8 cellular contexts compared by ENCODE assay signal in genomic region chr2:42569883-42570282, GRCh38. TPM values are rescaled to one million over a fixed set of nuclear protein-coding genes. Genes with fewer than 3 reads are reported as not detected.
DNase-seq lines count a peak whose midpoint lies in the region; ATAC-seq lines count a peak whose summit lies in the region.

No MANE protein-coding gene starts in this region.

- intact Hi-C loops in activated CD4-positive, alpha-beta T cell treated with anti-CD3 and anti-CD28 coated beads, Interleukin-2, amount 10 ng/mL, durations not matched to agents 24 days and 14 days (cut with micrococcal nuclease) = loop anchor here (5.0 kb wide), 2 partner anchors 78 to 82 kb away; partner anchors contain the start of gene KCNG3
- intact Hi-C loops in activated T-helper 1 cell treated with anti-CD3 and anti-CD28 coated beads, Interleukin-12 subunit alpha, Interleukin-12 subunit beta, Interleukin-2, Interleukin-4 antibody, amounts not matched to agents 30 ng/mL and 10 ng/mL and 1 ng/mL, durations not matched to agents 14 hours and 24 hours and 36 hours (cut with micrococcal nuclease) = loop anchor here (1.0 to 5.0 kb wide), 3 partner anchors 75 to 209 kb away; partner anchors contain the start of gene COX7A2L

- H3K9me3 ChIP-seq in subcutaneous abdominal adipose tissue (ENCODE audit: control insufficient read depth in 5 of 5, low read length in 5 of 5) = no peaks in the 10 kb centered on the region

- no peak for DNase-seq in activated CD4-positive, alpha-beta T cell treated with anti-CD3 and anti-CD28 coated beads, Interleukin-2, amount 10 ng/mL, durations not matched to agents 24 days and 14 days
- DNase-seq in activated CD4-positive, alpha-beta T cell treated with anti-CD3 and anti-CD28 coated beads, Interleukin-2, amount 50 U/mL, for 4 hours = no peak
- DNase-seq in activated T-helper 1 cell treated with anti-CD3 and anti-CD28 coated beads, Interleukin-12 subunit alpha, Interleukin-12 subunit beta, Interleukin-2, Interleukin-4 antibody, amounts not matched to agents 30 ng/mL and 10 ng/mL and 1 ng/mL, durations not matched to agents 14 hours and 24 hours and 36 hours (ENCODE audit: low spot score) = no peak
- DNase-seq in iris pigment epithelial cell (ENCODE audit: low read depth) = peak; percentile 12
- no peak for DNase-seq in cortex of kidney (lab: John Stamatoyannopoulos, UW)
- DNase-seq in cerebellar cortex (ENCODE audit: low spot score) = no peak

- peak overlapping the region in 2 of 5 donors; percentile 57 to 71 for H3K9ac ChIP-seq in subcutaneous abdominal adipose tissue (ENCODE audit: low read length in 5 of 5)

- no peak for ATAC-seq in HG02885 (IDR thresholded peaks at IDR 0.05; ENCODE audit: poor library complexity, unreplicated experiment)

- no peaks in the 10 kb centered on the region for H3K27me3 ChIP-seq in subcutaneous abdominal adipose tissue (ENCODE audit: control insufficient read depth in 5 of 5, insufficient read depth in 4 of 5, low read length in 5 of 5)

- peak overlapping the region; percentile 25 for H3K27ac Mint-ChIP-seq in activated CD4-positive, alpha-beta T cell treated with anti-CD3 and anti-CD28 coated beads, Interleukin-2, amount 10 ng/mL, durations not matched to agents 24 days and 14 days
- H3K27ac Mint-ChIP-seq in activated T-helper 1 cell treated with anti-CD3 and anti-CD28 coated beads, Interleukin-12 subunit alpha, Interleukin-12 subunit beta, Interleukin-2, Interleukin-4 antibody, amounts not matched to agents 30 ng/mL and 10 ng/mL and 1 ng/mL, durations not matched to agents 14 hours and 24 hours and 36 hours = peak overlapping the region; percentile 88

- peaks cover 23% of the 10 kb centered on the region for H3K4me1 Mint-ChIP-seq in activated CD4-positive, alpha-beta T cell treated with anti-CD3 and anti-CD28 coated beads, Interleukin-2, amount 10 ng/mL, durations not matched to agents 24 days and 14 days
- H3K4me1 Mint-ChIP-seq in activated T-helper 1 cell treated with anti-CD3 and anti-CD28 coated beads, Interleukin-12 subunit alpha, Interleukin-12 subunit beta, Interleukin-2, Interleukin-4 antibody, amounts not matched to agents 30 ng/mL and 10 ng/mL and 1 ng/mL, durations not matched to agents 14 hours and 24 hours and 36 hours (ENCODE audit: low read depth) = peaks cover 21% of the 10 kb centered on the region

- H3K27ac ChIP-seq in subcutaneous abdominal adipose tissue (ENCODE audit: low read depth, low read length) = no peak overlapping the region

- H3K4me3 ChIP-seq in subcutaneous abdominal adipose tissue (ENCODE audit: low read depth in 1 of 5, low read length in 5 of 5) = peak overlapping the region in 4 of 5 donors; percentile 70 to 77 (median 74)

- H3K36me3 ChIP-seq in subcutaneous abdominal adipose tissue (ENCODE audit: control insufficient read depth in 5 of 5, insufficient read depth in 5 of 5, low read length in 5 of 5) = peaks cover 0 to 7% (median under 1%) of the 10 kb centered on the region in 5 donors

- peaks cover 16% of the 10 kb centered on the region for H3K36me3 Mint-ChIP-seq in activated CD4-positive, alpha-beta T cell treated with anti-CD3 and anti-CD28 coated beads, Interleukin-2, amount 10 ng/mL, durations not matched to agents 24 days and 14 days (ENCODE audit: low read depth)
- H3K36me3 Mint-ChIP-seq in activated T-helper 1 cell treated with anti-CD3 and anti-CD28 coated beads, Interleukin-12 subunit alpha, Interleukin-12 subunit beta, Interleukin-2, Interleukin-4 antibody, amounts not matched to agents 30 ng/mL and 10 ng/mL and 1 ng/mL, durations not matched to agents 14 hours and 24 hours and 36 hours (ENCODE audit: low read depth) = peaks cover 11% of the 10 kb centered on the region

- H3K27me3 Mint-ChIP-seq in activated CD4-positive, alpha-beta T cell treated with anti-CD3 and anti-CD28 coated beads, Interleukin-2, amount 10 ng/mL, durations not matched to agents 24 days and 14 days = no peaks in the 10 kb centered on the region
- H3K27me3 Mint-ChIP-seq in activated T-helper 1 cell treated with anti-CD3 and anti-CD28 coated beads, Interleukin-12 subunit alpha, Interleukin-12 subunit beta, Interleukin-2, Interleukin-4 antibody, amounts not matched to agents 30 ng/mL and 10 ng/mL and 1 ng/mL, durations not matched to agents 14 hours and 24 hours and 36 hours (ENCODE audit: insufficient read depth) = no peaks in the 10 kb centered on the region

- peaks cover 4 to 26% (median 17%) of the 10 kb centered on the region in 5 donors for H3K4me1 ChIP-seq in subcutaneous abdominal adipose tissue (ENCODE audit: control insufficient read depth in 5 of 5, insufficient read depth in 5 of 5, low read length in 5 of 5)

- H3K9me3 Mint-ChIP-seq in activated CD4-positive, alpha-beta T cell treated with anti-CD3 and anti-CD28 coated beads, Interleukin-2, amount 10 ng/mL, durations not matched to agents 24 days and 14 days = no peaks in the 10 kb centered on the region
- no peaks in the 10 kb centered on the region for H3K9me3 Mint-ChIP-seq in activated T-helper 1 cell treated with anti-CD3 and anti-CD28 coated beads, Interleukin-12 subunit alpha, Interleukin-12 subunit beta, Interleukin-2, Interleukin-4 antibody, amounts not matched to agents 30 ng/mL and 10 ng/mL and 1 ng/mL, durations not matched to agents 14 hours and 24 hours and 36 hours

- H3K4me3 Mint-ChIP-seq in activated CD4-positive, alpha-beta T cell treated with anti-CD3 and anti-CD28 coated beads, Interleukin-2, amount 10 ng/mL, durations not matched to agents 24 days and 14 days = peak overlapping the region; percentile 91
- H3K4me3 Mint-ChIP-seq in activated T-helper 1 cell treated with anti-CD3 and anti-CD28 coated beads, Interleukin-12 subunit alpha, Interleukin-12 subunit beta, Interleukin-2, Interleukin-4 antibody, amounts not matched to agents 30 ng/mL and 10 ng/mL and 1 ng/mL, durations not matched to agents 14 hours and 24 hours and 36 hours = peak overlapping the region; percentile 92

RNA-seq across cellular contexts. Expression of gene MTA3, which starts 1.5 kb away (rescaled TPM):
- 31.7 and 36.6 TPM in 2 replicates for total RNA-seq in activated CD4-positive, alpha-beta T cell treated with anti-CD3 and anti-CD28 coated beads, Interleukin-2, amount 10 ng/mL, durations not matched to agents 24 days and 14 days
- total RNA-seq in activated T-helper 1 cell treated with anti-CD3 and anti-CD28 coated beads, Interleukin-12 subunit alpha, Interleukin-12 subunit beta, Interleukin-2, Interleukin-4 antibody, amounts not matched to agents 30 ng/mL and 10 ng/mL and 1 ng/mL, durations not matched to agents 14 hours and 24 hours and 36 hours = 29.4 and 31.1 TPM in 2 replicates
